Comparison of ENCODE assay signal across 2 cellular contexts in the genomic region with DNA sequence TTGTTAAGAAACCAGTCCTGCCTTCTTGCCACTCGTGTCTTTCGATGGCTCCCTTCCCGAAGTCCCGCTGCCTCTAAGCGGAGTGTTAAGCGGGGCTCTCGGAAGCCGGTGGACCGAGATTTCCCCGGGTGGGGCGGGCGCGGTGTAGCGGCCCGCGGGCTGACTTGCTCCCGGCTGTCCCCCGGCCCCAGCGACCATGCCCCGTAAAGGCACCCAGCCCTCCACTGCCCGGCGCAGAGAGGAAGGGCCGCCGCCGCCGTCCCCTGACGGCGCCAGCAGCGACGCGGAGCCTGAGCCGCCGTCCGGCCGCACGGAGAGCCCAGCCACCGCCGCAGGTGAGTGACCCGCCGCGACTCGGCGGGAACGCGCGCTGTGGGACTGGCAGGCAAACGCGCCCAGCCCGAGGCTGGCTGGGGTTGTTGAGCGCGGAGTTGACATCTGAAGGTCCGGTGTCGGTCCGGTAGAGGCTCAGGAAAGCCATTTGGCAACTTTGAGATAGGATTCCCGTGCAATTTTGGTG.
TF ChIP-seq lines count a peak whose summit lies in the region.

No MANE protein-coding gene starts in this region.

TF ChIP-seq in A549, 52 proteins besides CTCF, POLR2A, EP300 and RAD21 (continued from another document):
- TF ChIP-seq KDM5A (IDR thresholded peaks at IDR 0.05) (no peak), ZNF302 (CRISPR knock-in tag; IDR thresholded peaks at IDR 0.05) (no peak), EHMT2 (IDR thresholded peaks at IDR 0.05; ENCODE audit: low read depth) (no peak), FOSB (CRISPR knock-in tag; IDR thresholded peaks at IDR 0.05) (no peak), FOXS1 (CRISPR knock-in tag; IDR thresholded peaks at IDR 0.05) (no peak), MAFK (IDR thresholded peaks at IDR 0.05; ENCODE audit: partially characterized antibody) (no peak), JUNB (IDR thresholded peaks at IDR 0.05) (no peak), HEYL (CRISPR knock-in tag; IDR thresholded peaks at IDR 0.05) (no peak), HOXB5 (CRISPR knock-in tag; IDR thresholded peaks at IDR 0.05) (no peak), RARB (CRISPR knock-in tag; IDR thresholded peaks at IDR 0.05) (no peak), JUN (IDR thresholded peaks at IDR 0.05) (no peak), NFE2L2 (conservative IDR thresholded peaks at IDR 0.05; ENCODE audit: low read length) (no peak), HOXB13 (CRISPR knock-in tag; IDR thresholded peaks at IDR 0.05; ENCODE audit: low read depth) (no peak)
- TF ChIP-seq, protein P1, sequence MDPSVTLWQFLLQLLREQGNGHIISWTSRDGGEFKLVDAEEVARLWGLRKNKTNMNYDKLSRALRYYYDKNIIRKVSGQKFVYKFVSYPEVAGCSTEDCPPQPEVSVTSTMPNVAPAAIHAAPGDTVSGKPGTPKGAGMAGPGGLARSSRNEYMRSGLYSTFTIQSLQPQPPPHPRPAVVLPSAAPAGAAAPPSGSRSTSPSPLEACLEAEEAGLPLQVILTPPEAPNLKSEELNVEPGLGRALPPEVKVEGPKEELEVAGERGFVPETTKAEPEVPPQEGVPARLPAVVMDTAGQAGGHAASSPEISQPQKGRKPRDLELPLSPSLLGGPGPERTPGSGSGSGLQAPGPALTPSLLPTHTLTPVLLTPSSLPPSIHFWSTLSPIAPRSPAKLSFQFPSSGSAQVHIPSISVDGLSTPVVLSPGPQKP (IDR thresholded peaks at IDR 0.05; ENCODE audit: low read depth, low read length) = no peak
- TF ChIP-seq, protein P2, sequence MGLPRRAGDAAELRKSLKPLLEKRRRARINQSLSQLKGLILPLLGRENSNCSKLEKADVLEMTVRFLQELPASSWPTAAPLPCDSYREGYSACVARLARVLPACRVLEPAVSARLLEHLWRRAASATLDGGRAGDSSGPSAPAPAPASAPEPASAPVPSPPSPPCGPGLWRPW (IDR thresholded peaks at IDR 0.05) = no peak
- TF ChIP-seq, protein P3, sequence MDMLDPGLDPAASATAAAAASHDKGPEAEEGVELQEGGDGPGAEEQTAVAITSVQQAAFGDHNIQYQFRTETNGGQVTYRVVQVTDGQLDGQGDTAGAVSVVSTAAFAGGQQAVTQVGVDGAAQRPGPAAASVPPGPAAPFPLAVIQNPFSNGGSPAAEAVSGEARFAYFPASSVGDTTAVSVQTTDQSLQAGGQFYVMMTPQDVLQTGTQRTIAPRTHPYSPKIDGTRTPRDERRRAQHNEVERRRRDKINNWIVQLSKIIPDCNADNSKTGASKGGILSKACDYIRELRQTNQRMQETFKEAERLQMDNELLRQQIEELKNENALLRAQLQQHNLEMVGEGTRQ (IDR thresholded peaks at IDR 0.05) = no peak
- TF ChIP-seq, protein P4, sequence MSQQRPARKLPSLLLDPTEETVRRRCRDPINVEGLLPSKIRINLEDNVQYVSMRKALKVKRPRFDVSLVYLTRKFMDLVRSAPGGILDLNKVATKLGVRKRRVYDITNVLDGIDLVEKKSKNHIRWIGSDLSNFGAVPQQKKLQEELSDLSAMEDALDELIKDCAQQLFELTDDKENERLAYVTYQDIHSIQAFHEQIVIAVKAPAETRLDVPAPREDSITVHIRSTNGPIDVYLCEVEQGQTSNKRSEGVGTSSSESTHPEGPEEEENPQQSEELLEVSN (IDR thresholded peaks at IDR 0.05; ENCODE audit: borderline replicate concordance, low read depth) = no peak
TF ChIP-seq in A549: peak in this region for 0.

TF ChIP-seq in liver, 16 proteins besides CTCF, POLR2A, EP300 and RAD21 (continued from another document):
- TF ChIP-seq, protein P5, sequence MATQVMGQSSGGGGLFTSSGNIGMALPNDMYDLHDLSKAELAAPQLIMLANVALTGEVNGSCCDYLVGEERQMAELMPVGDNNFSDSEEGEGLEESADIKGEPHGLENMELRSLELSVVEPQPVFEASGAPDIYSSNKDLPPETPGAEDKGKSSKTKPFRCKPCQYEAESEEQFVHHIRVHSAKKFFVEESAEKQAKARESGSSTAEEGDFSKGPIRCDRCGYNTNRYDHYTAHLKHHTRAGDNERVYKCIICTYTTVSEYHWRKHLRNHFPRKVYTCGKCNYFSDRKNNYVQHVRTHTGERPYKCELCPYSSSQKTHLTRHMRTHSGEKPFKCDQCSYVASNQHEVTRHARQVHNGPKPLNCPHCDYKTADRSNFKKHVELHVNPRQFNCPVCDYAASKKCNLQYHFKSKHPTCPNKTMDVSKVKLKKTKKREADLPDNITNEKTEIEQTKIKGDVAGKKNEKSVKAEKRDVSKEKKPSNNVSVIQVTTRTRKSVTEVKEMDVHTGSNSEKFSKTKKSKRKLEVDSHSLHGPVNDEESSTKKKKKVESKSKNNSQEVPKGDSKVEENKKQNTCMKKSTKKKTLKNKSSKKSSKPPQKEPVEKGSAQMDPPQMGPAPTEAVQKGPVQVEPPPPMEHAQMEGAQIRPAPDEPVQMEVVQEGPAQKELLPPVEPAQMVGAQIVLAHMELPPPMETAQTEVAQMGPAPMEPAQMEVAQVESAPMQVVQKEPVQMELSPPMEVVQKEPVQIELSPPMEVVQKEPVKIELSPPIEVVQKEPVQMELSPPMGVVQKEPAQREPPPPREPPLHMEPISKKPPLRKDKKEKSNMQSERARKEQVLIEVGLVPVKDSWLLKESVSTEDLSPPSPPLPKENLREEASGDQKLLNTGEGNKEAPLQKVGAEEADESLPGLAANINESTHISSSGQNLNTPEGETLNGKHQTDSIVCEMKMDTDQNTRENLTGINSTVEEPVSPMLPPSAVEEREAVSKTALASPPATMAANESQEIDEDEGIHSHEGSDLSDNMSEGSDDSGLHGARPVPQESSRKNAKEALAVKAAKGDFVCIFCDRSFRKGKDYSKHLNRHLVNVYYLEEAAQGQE (IDR thresholded peaks at IDR 0.05) = no peak
- TF ChIP-seq, protein P6, sequence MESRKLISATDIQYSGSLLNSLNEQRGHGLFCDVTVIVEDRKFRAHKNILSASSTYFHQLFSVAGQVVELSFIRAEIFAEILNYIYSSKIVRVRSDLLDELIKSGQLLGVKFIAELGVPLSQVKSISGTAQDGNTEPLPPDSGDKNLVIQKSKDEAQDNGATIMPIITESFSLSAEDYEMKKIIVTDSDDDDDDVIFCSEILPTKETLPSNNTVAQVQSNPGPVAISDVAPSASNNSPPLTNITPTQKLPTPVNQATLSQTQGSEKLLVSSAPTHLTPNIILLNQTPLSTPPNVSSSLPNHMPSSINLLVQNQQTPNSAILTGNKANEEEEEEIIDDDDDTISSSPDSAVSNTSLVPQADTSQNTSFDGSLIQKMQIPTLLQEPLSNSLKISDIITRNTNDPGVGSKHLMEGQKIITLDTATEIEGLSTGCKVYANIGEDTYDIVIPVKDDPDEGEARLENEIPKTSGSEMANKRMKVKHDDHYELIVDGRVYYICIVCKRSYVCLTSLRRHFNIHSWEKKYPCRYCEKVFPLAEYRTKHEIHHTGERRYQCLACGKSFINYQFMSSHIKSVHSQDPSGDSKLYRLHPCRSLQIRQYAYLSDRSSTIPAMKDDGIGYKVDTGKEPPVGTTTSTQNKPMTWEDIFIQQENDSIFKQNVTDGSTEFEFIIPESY (IDR thresholded peaks at IDR 0.05) = no peak
- TF ChIP-seq FOXA2 (IDR thresholded peaks at IDR 0.05) = no peak
- TF ChIP-seq, protein P7, sequence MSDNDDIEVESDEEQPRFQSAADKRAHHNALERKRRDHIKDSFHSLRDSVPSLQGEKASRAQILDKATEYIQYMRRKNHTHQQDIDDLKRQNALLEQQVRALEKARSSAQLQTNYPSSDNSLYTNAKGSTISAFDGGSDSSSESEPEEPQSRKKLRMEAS (IDR thresholded peaks at IDR 0.05) = no peak
- no peak for TF ChIP-seq HNF4A (conservative IDR thresholded peaks at IDR 0.05)
- no peak for TF ChIP-seq JUND (IDR thresholded peaks at IDR 0.05)
- TF ChIP-seq NR2F2 (IDR thresholded peaks at IDR 0.05) = no peak
- TF ChIP-seq, protein P8, sequence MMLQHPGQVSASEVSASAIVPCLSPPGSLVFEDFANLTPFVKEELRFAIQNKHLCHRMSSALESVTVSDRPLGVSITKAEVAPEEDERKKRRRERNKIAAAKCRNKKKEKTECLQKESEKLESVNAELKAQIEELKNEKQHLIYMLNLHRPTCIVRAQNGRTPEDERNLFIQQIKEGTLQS (IDR thresholded peaks at IDR 0.05) = no peak
- TF ChIP-seq HNF4G (IDR thresholded peaks at IDR 0.05) = no peak
TF ChIP-seq in liver: peak in this region for 0.
